1 cellular context compared by ENCODE assay signal in the genomic region with DNA sequence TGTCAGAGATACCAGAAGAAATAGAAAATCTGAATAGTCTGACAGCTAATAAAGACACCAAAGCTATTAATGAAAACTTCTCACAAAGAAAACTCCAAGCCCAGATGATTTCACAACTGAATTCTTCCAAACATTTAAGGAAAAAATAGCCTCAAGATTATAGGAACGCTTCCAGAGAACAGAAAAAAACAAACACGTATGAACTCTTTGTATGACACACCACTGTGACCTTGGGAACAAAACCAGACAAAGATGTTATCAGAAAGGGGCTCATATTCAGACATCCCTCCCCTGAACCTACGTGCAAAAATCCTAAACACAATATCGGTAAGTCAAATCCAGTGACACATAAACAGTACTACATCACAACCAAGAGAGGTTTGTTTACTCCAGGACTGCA.
A peak's percentile ranks its signal among the peaks of the same experiment; 100 is the strongest.
TF ChIP-seq lines count a peak whose summit lies in the region.

No MANE protein-coding gene starts in this region.

TF ChIP-seq in IMR-90, 13 proteins besides CTCF, POLR2A, EP300 and RAD21:
- TF ChIP-seq CEBPB (IDR thresholded peaks at IDR 0.05; ENCODE audit: low read depth, low read length): peak; percentile 73
- no peak for TF ChIP-seq MXI1 (IDR thresholded peaks at IDR 0.05; ENCODE audit: borderline replicate concordance, low read depth, low read length)
- no peak for TF ChIP-seq RFX5 (IDR thresholded peaks at IDR 0.05; ENCODE audit: low read depth, low read length)
